9 cellular contexts compared by ENCODE assay signal in genomic region chr3:169658311-169658931, GRCh38. TPM values are rescaled to one million over a fixed set of nuclear protein-coding genes. Genes with fewer than 3 reads are reported as not detected.
DNase-seq lines count a peak whose midpoint lies in the region; ATAC-seq and TF ChIP-seq lines count a peak whose summit lies in the region.
"Had no signal": no experiment of that assay in that cellular context is flagged by ENCODE, and none has a peak within 500 bp of the region (broad histone marks: within the 10 kb centered on the region; RNA-seq: fewer than 3 reads in every experiment).

No MANE protein-coding gene starts in this region.

- 10% methylated on average over 6 of the region's 25 CpGs for WGBS in SK-N-SH (ENCODE audit: low lambda C conversion rate)
- WGBS in ectodermal cell, 2 experiments = 1% methylated on average over 25 of the region's 25 CpGs

- peaks cover 9 to 14% of the 10 kb centered on the region in 2 experiments; a peak in 1 of 4 replicates for H3K4me1 ChIP-seq in SK-N-SH (ENCODE audit: control insufficient read depth in 1 of 2, insufficient read depth in 2 of 2, low read depth in 1 of 2, low read length in 1 of 2)
- peaks cover 30% of the 10 kb centered on the region for H3K4me1 ChIP-seq in ectodermal cell (ENCODE audit: control insufficient read depth, insufficient read depth, low read length)
- peaks cover 22% of the 10 kb centered on the region for H3K4me1 ChIP-seq in lower lobe of right lung
- H3K4me1 ChIP-seq in subcutaneous abdominal adipose tissue (ENCODE audit: control insufficient read depth in 5 of 5, insufficient read depth in 5 of 5, low read length in 5 of 5) = peaks cover 2 to 53% (median 28%) of the 10 kb centered on the region in 5 donors

- TF ChIP-seq CTCF in SK-N-SH (IDR thresholded peaks at IDR 0.05) = no peak
- TF ChIP-seq CTCF in lower lobe of right lung (IDR thresholded peaks at IDR 0.05) = no peak

- H3K9ac ChIP-seq in SK-N-SH (no peak overlapping the region), subcutaneous abdominal adipose tissue (ENCODE audit: low read length in 5 of 5) (no peak overlapping the region)

- no peaks in the 10 kb centered on the region for H4K20me1 ChIP-seq in SK-N-SH (ENCODE audit: insufficient read depth)

- H3K27ac ChIP-seq in SK-N-SH (ENCODE audit: low read depth in 2 of 2, low read length in 1 of 2) (no peak overlapping the region), ectodermal cell (ENCODE audit: insufficient read depth, low read depth, low read length, poor library complexity, severe bottlenecking) (no peak overlapping the region), lower lobe of right lung (peak overlapping the region; percentile 91), subcutaneous abdominal adipose tissue (ENCODE audit: low read depth, low read length) (peak overlapping the region; percentile 75)

- H3K36me3 ChIP-seq in SK-N-SH (replicated peaks in 1 of 2; ENCODE audit: control insufficient read depth in 1 of 2, insufficient read depth in 2 of 2, low read length in 1 of 2) (no peaks in the 10 kb centered on the region), ectodermal cell (ENCODE audit: control insufficient read depth, insufficient read depth, low read length) (no peaks in the 10 kb centered on the region), lower lobe of right lung (no peaks in the 10 kb centered on the region), subcutaneous abdominal adipose tissue (ENCODE audit: control insufficient read depth in 5 of 5, insufficient read depth in 5 of 5, low read length in 5 of 5) (no peaks in the 10 kb centered on the region)
- H3K36me3 ChIP-seq: Peyer's patch had no signal

- H3K9me2 ChIP-seq in SK-N-SH = no peaks in the 10 kb centered on the region

- no peak overlapping the region for H3K4me2 ChIP-seq in SK-N-SH

- H3K79me2 ChIP-seq in SK-N-SH (ENCODE audit: insufficient read depth) = no peaks in the 10 kb centered on the region

- H3K4me3 ChIP-seq in SK-N-SH (ENCODE audit: low read depth in 2 of 2, low read length in 1 of 2) (no peak overlapping the region), ectodermal cell (ENCODE audit: insufficient read depth, low read depth, low read length) (peak overlapping the region; percentile 17), lower lobe of right lung (peak overlapping the region; percentile 81), subcutaneous abdominal adipose tissue (ENCODE audit: low read depth in 1 of 5, low read length in 5 of 5) (peak overlapping the region in 4 of 5 donors; percentile 18 to 38 (median 24))
- H3K4me3 ChIP-seq: Peyer's patch had no signal

- no peaks in the 10 kb centered on the region for H3K9me3 ChIP-seq in SK-N-SH
- H3K9me3 ChIP-seq in ectodermal cell (ENCODE audit: control insufficient read depth, low read length) = no peaks in the 10 kb centered on the region
- no peaks in the 10 kb centered on the region for H3K9me3 ChIP-seq in lower lobe of right lung
- peaks cover 0 to 3% (median 0%) of the 10 kb centered on the region in 5 donors for H3K9me3 ChIP-seq in subcutaneous abdominal adipose tissue (ENCODE audit: control insufficient read depth in 5 of 5, low read length in 5 of 5)
- H3K9me3 ChIP-seq: Peyer's patch had no signal

- POLR2A ChIA-PET in SK-N-SH (lab: Yijun Ruan, JAX) = no interaction called here

- H2AFZ ChIP-seq in SK-N-SH (ENCODE audit: low read depth) = no peak overlapping the region

- TF ChIP-seq EP300 in SK-N-SH (IDR thresholded peaks at IDR 0.05; ENCODE audit: borderline replicate concordance in 1 of 2, low read depth in 1 of 2, low read length in 1 of 2) = no peak

- H3F3A ChIP-seq in SK-N-SH (replicated peaks; ENCODE audit: insufficient read depth) = no peaks in the 10 kb centered on the region

- intact Hi-C loops in lower lobe of right lung (cut with DNase I) = no loop called here

- DNase-seq in SK-N-SH (peak; percentile 26), lower lobe of right lung (no peak)
- DNase-seq: Peyer's patch had no signal

- H3K27me3 ChIP-seq in SK-N-SH (ENCODE audit: insufficient read depth) (peaks cover 55% of the 10 kb centered on the region), ectodermal cell (ENCODE audit: control insufficient read depth, insufficient read depth, low read length, poor library complexity, severe bottlenecking) (peaks cover 64% of the 10 kb centered on the region), lower lobe of right lung (ENCODE audit: low read depth) (peaks cover 50% of the 10 kb centered on the region), subcutaneous abdominal adipose tissue (ENCODE audit: control insufficient read depth in 5 of 5, insufficient read depth in 4 of 5, low read length in 5 of 5) (peaks cover 39 to 59% (median 46%) of the 10 kb centered on the region in 5 donors)

- no peak for TF ChIP-seq RAD21 in SK-N-SH (IDR thresholded peaks at IDR 0.05; ENCODE audit: low read length)

- CTCF ChIA-PET in SK-N-SH (lab: Yijun Ruan, JAX) = interaction anchor here (1.2 to 14.6 kb wide), 3 partner anchors 12 to 526 kb away, joined by 3 to 322 read pairs (median 14); no protein-coding TSS in a partner anchor

- no peak for ATAC-seq in SK-N-SH treated with all-trans-retinoic acid at 6 μM for 48 hours
- peak in 1 of 2 donors; percentile 9 for ATAC-seq in lower lobe of right lung
- ATAC-seq in GM21526 (IDR thresholded peaks at IDR 0.05; ENCODE audit: low FRiP score, unreplicated experiment) = no peak
- no peak for ATAC-seq in HG02885 (IDR thresholded peaks at IDR 0.05; ENCODE audit: poor library complexity, unreplicated experiment)
- no peak for ATAC-seq in HG03175 (IDR thresholded peaks at IDR 0.05; ENCODE audit: unreplicated experiment)

TF ChIP-seq in SK-N-SH, 30 proteins besides CTCF, POLR2A, EP300 and RAD21:
- no peak for TF ChIP-seq TEAD4 (IDR thresholded peaks at IDR 0.05; ENCODE audit: borderline replicate concordance, insufficient read depth)
- no peak for TF ChIP-seq SMC3 (IDR thresholded peaks at IDR 0.05; ENCODE audit: low read depth, low read length)
- no peak for TF ChIP-seq CHD2 (IDR thresholded peaks at IDR 0.05; ENCODE audit: low read length, partially characterized antibody)
- TF ChIP-seq EZH2phosphoT487 (IDR thresholded peaks at IDR 0.05; ENCODE audit: borderline replicate concordance, low read depth) = no peak
- no peak for TF ChIP-seq MEF2A (IDR thresholded peaks at IDR 0.05; ENCODE audit: borderline replicate concordance, low read depth)
- no peak for TF ChIP-seq JUND (IDR thresholded peaks at IDR 0.05)
- TF ChIP-seq USF1 (IDR thresholded peaks at IDR 0.05; ENCODE audit: borderline replicate concordance, low read depth) = no peak
- TF ChIP-seq ELF1 (IDR thresholded peaks at IDR 0.05) = no peak

TF ChIP-seq in SK-N-SH treated with all-trans-retinoic acid at 6 μM for 48 hours, 23 proteins besides CTCF, POLR2A, EP300 and RAD21 (continues in another document):
- TF ChIP-seq PATZ1 (CRISPR knock-in tag; IDR thresholded peaks at IDR 0.05; ENCODE audit: borderline replicate concordance) = no peak
- TF ChIP-seq POU6F1 (CRISPR knock-in tag; IDR thresholded peaks at IDR 0.05; ENCODE audit: borderline replicate concordance, low read depth) = no peak
- TF ChIP-seq BACH2 (CRISPR knock-in tag; IDR thresholded peaks at IDR 0.05; ENCODE audit: borderline replicate concordance) = no peak
- no peak for TF ChIP-seq ZC3H10 (CRISPR knock-in tag; IDR thresholded peaks at IDR 0.05)
- no peak for TF ChIP-seq ZNF565 (CRISPR knock-in tag; conservative IDR thresholded peaks at IDR 0.05; ENCODE audit: low read depth)
- no peak for TF ChIP-seq RARB (CRISPR knock-in tag; IDR thresholded peaks at IDR 0.05)
- no peak for TF ChIP-seq TOX (CRISPR knock-in tag; IDR thresholded peaks at IDR 0.05; ENCODE audit: borderline replicate concordance)
- TF ChIP-seq ZNF70 (CRISPR knock-in tag; IDR thresholded peaks at IDR 0.05) = no peak

RNA-seq across cellular contexts. Expression of gene MECOM, which starts 5.1 kb away (rescaled TPM):
- 0.62 and 0.84 TPM in 2 replicates for polyA plus RNA-seq in SK-N-SH (2012; rRNA removed)
- 0.50 and 0.67 TPM in 2 replicates for polyA plus RNA-seq in SK-N-SH (2012; cell fraction: cytosol; rRNA removed)
- 1.1 and 1.5 TPM in 2 replicates for polyA plus RNA-seq in SK-N-SH (2012; cell fraction: nucleus; rRNA removed)
- 2.9 TPM for polyA plus RNA-seq in ectodermal cell (2013, experiment 1 of 4)
- 4.9 TPM for polyA plus RNA-seq in ectodermal cell (2013, experiment 2 of 4)
- polyA plus RNA-seq in ectodermal cell (2013, experiment 3 of 4) = 2.7 TPM
- 4.1 TPM for polyA plus RNA-seq in ectodermal cell (2013, experiment 4 of 4)
- 92.4 TPM for total RNA-seq in lower lobe of right lung

Comparison
In these comparisons a context has a peak if more than half of its experiments do, and no peak if none do; other contexts are left out.
1. H3K27ac ChIP-seq: peak in lower lobe of right lung (single experiment) and subcutaneous abdominal adipose tissue (single experiment); none in SK-N-SH (0 of 2) and ectodermal cell (single experiment).
2. H3K4me3 ChIP-seq: peak in ectodermal cell (single experiment), lower lobe of right lung (single experiment) and subcutaneous abdominal adipose tissue (4 of 5); none in SK-N-SH (0 of 2).